In genomic region chr19:15869109-15869555, GRCh38 we compare ENCODE assay signal across 8 cellular contexts. TPM values are rescaled to one million over a fixed set of nuclear protein-coding genes. Genes with fewer than 3 reads are reported as not detected.
DNase-seq lines count a peak whose midpoint lies in the region; ATAC-seq, FAIRE-seq and TF ChIP-seq lines count a peak whose summit lies in the region.

No MANE protein-coding gene starts in this region.

- peak overlapping the region in 3 of 4 donors; percentile 48 to 66 (median 59) for H3K27ac ChIP-seq in esophagus squamous epithelium
- no peak overlapping the region for H3K27ac ChIP-seq in pancreas

- H3K9me3 Mint-ChIP-seq in activated CD4-positive, alpha-beta memory T cell treated with anti-CD3 and anti-CD28 coated beads for 36 hours, result no peaks in the 10 kb centered on the region

- peak; percentile 44 for ATAC-seq in Right ventricle myocardium inferior
- ATAC-seq in pancreas, result peak; percentile 82 to 97 (median 94)
- no peak for ATAC-seq in HG02571 (IDR thresholded peaks at IDR 0.05; ENCODE audit: unreplicated experiment)

- no peak overlapping the region for H3K4me3 Mint-ChIP-seq in activated CD4-positive, alpha-beta memory T cell treated with anti-CD3 and anti-CD28 coated beads for 36 hours

- H3K27ac Mint-ChIP-seq in activated CD4-positive, alpha-beta memory T cell treated with anti-CD3 and anti-CD28 coated beads for 36 hours, result no peak overlapping the region

- WGBS in esophagus squamous epithelium, 2 donors, result 3 to 6% methylated on average over 3 of the region's 3 CpGs
- 0 to 3% methylated on average over 3 of the region's 3 CpGs for WGBS in pancreas, 2 donors

- H3K4me1 ChIP-seq in esophagus squamous epithelium (peaks cover 0 to 29% (median 3%) of the 10 kb centered on the region in 3 donors), pancreas (peaks cover 0 to 4% (median 0%) of the 10 kb centered on the region in 3 donors)

- no peaks in the 10 kb centered on the region for H3K4me1 Mint-ChIP-seq in activated CD4-positive, alpha-beta memory T cell treated with anti-CD3 and anti-CD28 coated beads for 36 hours (ENCODE audit: low read depth)

- no peak for TF ChIP-seq POLR2A in esophagus squamous epithelium (IDR thresholded peaks at IDR 0.05)

- H3K9me3 ChIP-seq in esophagus squamous epithelium (no peaks in the 10 kb centered on the region), pancreas (no peaks in the 10 kb centered on the region)

- H3K27me3 Mint-ChIP-seq in activated CD4-positive, alpha-beta memory T cell treated with anti-CD3 and anti-CD28 coated beads for 36 hours, result peaks cover 16% of the 10 kb centered on the region

- H3K36me3 Mint-ChIP-seq in activated CD4-positive, alpha-beta memory T cell treated with anti-CD3 and anti-CD28 coated beads for 36 hours, result no peaks in the 10 kb centered on the region

- H3K27me3 ChIP-seq in esophagus squamous epithelium (peaks cover 0 to 32% (median 0%) of the 10 kb centered on the region in 4 donors), pancreas (no peaks in the 10 kb centered on the region)

- POLR2A ChIA-PET in activated CD4-positive, alpha-beta memory T cell treated with anti-CD3 and anti-CD28 coated beads for 36 hours (lab: Charles Lee), result no interaction called here

- H3K4me3 ChIP-seq in esophagus squamous epithelium (no peak overlapping the region), pancreas (no peak overlapping the region)

- no peak for DNase-seq in Right ventricle myocardium inferior (ENCODE audit: missing footprints)
- no peak for DNase-seq in cardiac septum (ENCODE audit: low spot score)
- DNase-seq in NCI-H2196 treated with DMSO at 0.1 percent for 48 hours (lab: John Stamatoyannopoulos, UW; ENCODE audit: unreplicated experiment), result peak; percentile 94
- peak; percentile 56 for DNase-seq in activated CD4-positive, alpha-beta memory T cell treated with anti-CD3 and anti-CD28 coated beads for 36 hours
- DNase-seq in esophagus squamous epithelium (lab: John Stamatoyannopoulos, UW), result no peak
- DNase-seq in pancreas, result peak in 3 of 6 donors; percentile 20 to 26 (median 21)
- no peak for DNase-seq in occipital lobe (lab: John Stamatoyannopoulos, UW)

- TF ChIP-seq CTCF in esophagus squamous epithelium (IDR thresholded peaks at IDR 0.05), result peak; percentile 32 to 86 (median 68)
- peak in 3 of 4 donors; percentile 38 to 48 (median 46) for TF ChIP-seq CTCF in pancreas (IDR thresholded peaks at IDR 0.05)

- H3K36me3 ChIP-seq in esophagus squamous epithelium (no peaks in the 10 kb centered on the region), pancreas (no peaks in the 10 kb centered on the region)

- CTCF ChIA-PET in activated CD4-positive, alpha-beta memory T cell treated with anti-CD3 and anti-CD28 coated beads for 36 hours (lab: Charles Lee), result interaction anchor here (0.7 to 1.4 kb wide), 7 partner anchors 14 to 239 kb away, joined by 3 to 8 read pairs (median 3); no protein-coding TSS in a partner anchor

- FAIRE-seq in pancreas (lab: Jason Lieb, UNC), result no peak

- intact Hi-C loops in Right ventricle myocardium inferior (cut with DNase I) (loop anchor here (1.0 kb wide), 1 partner anchor 240 kb away; no protein-coding TSS in a partner anchor), cardiac septum (cut with DNase I) (loop anchor here (5.0 kb wide), 1 partner anchor 242 kb away; no protein-coding TSS in a partner anchor), esophagus squamous epithelium (cut with DNase I) (loop anchor here (10.0 kb wide), 1 partner anchor 244 kb away; no protein-coding TSS in a partner anchor), pancreas (cut with DNase I) (no loop called here)
- intact Hi-C loops in activated CD4-positive, alpha-beta memory T cell treated with anti-CD3 and anti-CD28 coated beads for 36 hours (cut with micrococcal nuclease), result loop anchor here (1.0 to 5.0 kb wide), 2 partner anchors 47 to 240 kb away; no protein-coding TSS in a partner anchor

RNA-seq across cellular contexts. Expression of gene CYP4F2, which starts 28.7 kb away (rescaled TPM):
- not detected for total RNA-seq in Right ventricle myocardium inferior
- total RNA-seq in cardiac septum, result not detected
- not detected for total RNA-seq in activated CD4-positive, alpha-beta memory T cell treated with anti-CD3 and anti-CD28 coated beads for 36 hours
- under 1 TPM in 1 of 4 donors, not detected in 3; 0.19 TPM for total RNA-seq in esophagus squamous epithelium
- total RNA-seq in pancreas, result under 1 TPM in 3 of 6 donors, not detected in 3; 0.28 to 0.43 (median 0.31) TPM
- polyA plus RNA-seq in pancreas, result under 1 TPM in 1 of 2 donors, not detected in 1; 0.09 TPM
- not detected for total RNA-seq in occipital lobe

RNA-seq across cellular contexts. Expression of gene OR10H1, which starts 53.7 kb away (rescaled TPM):
- not detected for total RNA-seq in Right ventricle myocardium inferior
- not detected for total RNA-seq in cardiac septum
- total RNA-seq in activated CD4-positive, alpha-beta memory T cell treated with anti-CD3 and anti-CD28 coated beads for 36 hours, result not detected
- not detected for total RNA-seq in esophagus squamous epithelium
- total RNA-seq in pancreas, result under 1 TPM in 1 of 6 donors, not detected in 5; 0.03 TPM
- not detected for polyA plus RNA-seq in pancreas
- total RNA-seq in occipital lobe, result not detected

Comparison
In these comparisons a context has a peak if more than half of its experiments do, and no peak if none do; other contexts are left out.
1. DNase-seq: peak in NCI-H2196 treated with DMSO at 0.1 percent for 48 hours (single experiment) and activated CD4-positive, alpha-beta memory T cell treated with anti-CD3 and anti-CD28 coated beads for 36 hours (single experiment); none in Right ventricle myocardium inferior (single experiment), cardiac septum (single experiment), esophagus squamous epithelium (single experiment) and occipital lobe (single experiment).
2. H3K27ac ChIP-seq: peak in esophagus squamous epithelium (3 of 4); none in pancreas (0 of 4).
3. intact Hi-C loops: an anchor here in Right ventricle myocardium inferior (1.0 kb wide), cardiac septum (5.0 kb wide), activated CD4-positive, alpha-beta memory T cell treated with anti-CD3 and anti-CD28 coated beads for 36 hours (1.0 to 5.0 kb wide) and esophagus squamous epithelium (10.0 kb wide); none called in pancreas.